Comparison of ENCODE assay signal across 21 cellular contexts in genomic region chr3:84978833-84979232, GRCh38. TPM values are rescaled to one million over a fixed set of nuclear protein-coding genes. Genes with fewer than 3 reads are reported as not detected.
"Had no signal": no experiment of that assay in that cellular context is flagged by ENCODE, and none has a peak within 500 bp of the region (broad histone marks: within the 10 kb centered on the region; RNA-seq: fewer than 3 reads in every experiment).

No MANE protein-coding gene starts in this region.

- H3K27me3 ChIP-seq: colonic mucosa, neural progenitor cell, right lobe of liver, suprapubic skin, thyroid gland had no signal

- H3K36me3 ChIP-seq: colonic mucosa, neural progenitor cell, pancreas, right lobe of liver, suprapubic skin, thyroid gland had no signal

- H3K4me3 ChIP-seq: colonic mucosa, lung, neural progenitor cell, pancreas, right lobe of liver, suprapubic skin, thyroid gland had no signal

- H3K9me3 ChIP-seq: colonic mucosa, pancreas, right lobe of liver, suprapubic skin, thyroid gland had no signal

- H3K27ac ChIP-seq: colonic mucosa, neural progenitor cell, pancreas, right lobe of liver, suprapubic skin, thyroid gland had no signal

- DNase-seq: colonic mucosa; dermis blood vessel endothelial cell; foreskin melanocyte; immature natural killer cell; left ventricle myocardium superior; mesenchymal stem cell; midbrain; pancreas; right lobe of liver; stimulated activated CD4-positive, alpha-beta T cell treated with anti-CD3 and anti-CD28 coated beads, Interleukin-4, amount 100 ng/mL, for 1 hour; stimulated activated CD8-positive, alpha-beta memory T cell treated with anti-CD3 and anti-CD28 coated beads, Interleukin-4, amount 100 ng/mL, for 48 hours; stimulated activated naive CD8-positive, alpha-beta T cell treated with anti-CD3 and anti-CD28 coated beads, Interleukin-15, Interleukin-2, amounts not matched to agents 100 U/mL and 50 U/mL, for 24 hours; thyroid gland had no signal

- ATAC-seq: left ventricle myocardium superior; natural killer cell treated with Interleukin-12 subunit alpha and Interleukin-12 subunit beta and Interleukin-15 and Interleukin-18, amount 100 ng/mL, for 72 hours; pancreas; right lobe of liver; stimulated activated effector memory CD8-positive, alpha-beta T cell treated with anti-CD3 and anti-CD28 coated beads, Interleukin-12 subunit alpha, Interleukin-12 subunit beta, amount 100 ng/mL, for 72 hours; stimulated activated naive CD8-positive, alpha-beta T cell treated with anti-CD3 and anti-CD28 coated beads, Interleukin-15, Interleukin-2, amounts not matched to agents 100 U/mL and 50 U/mL, for 24 hours had no signal

- H3K4me1 ChIP-seq: colonic mucosa, pancreas, right lobe of liver, suprapubic skin, thyroid gland had no signal

RNA-seq across cellular contexts. Expression of gene CADM2, which starts 20.0 kb away (rescaled TPM):
- total RNA-seq: dermis blood vessel endothelial cell; endothelial cell of umbilical vein; glomerular endothelial cell; natural killer cell treated with Interleukin-12 subunit alpha and Interleukin-12 subunit beta and Interleukin-15 and Interleukin-18, amount 100 ng/mL, for 72 hours had no signal
- polyA plus RNA-seq: endothelial cell of umbilical vein, keratinocyte had no signal
